Comparison of ENCODE assay signal across 8 cellular contexts in genomic region chr1:50978144-50978851, GRCh38. TPM values are rescaled to one million over a fixed set of nuclear protein-coding genes. Genes with fewer than 3 reads are reported as not detected.
A peak's percentile ranks its signal among the peaks of the same experiment; 100 is the strongest.
DNase-seq lines count a peak whose midpoint lies in the region; ATAC-seq and TF ChIP-seq lines count a peak whose summit lies in the region.

No MANE protein-coding gene starts in this region.

- POLR2A ChIA-PET in PC-9 (lab: Charles Lee; ENCODE audit: unreplicated experiment) = interaction anchor here (0.7 kb wide), 1 partner anchor 1088 kb away, joined by 3 read pairs; no protein-coding TSS in a partner anchor

- H3K27ac ChIP-seq in HUES48 (ENCODE audit: low read depth, low read length) = no peak overlapping the region
- H3K27ac ChIP-seq in PC-9 = no peak overlapping the region
- peak overlapping the region; percentile 88 for H3K27ac ChIP-seq in angular gyrus (ENCODE audit: low read depth, low read length)
- peak overlapping the region; percentile 98 to 100 for H3K27ac ChIP-seq in right atrium auricular region

- BruUV-seq in PC-9 (replicated peaks; lab: Mats Ljungman, UMichigan) = no TSS peak

- H4K20me1 ChIP-seq in PC-9 (ENCODE audit: insufficient read depth) = no peaks in the 10 kb centered on the region

- no peaks in the 10 kb centered on the region for H3K36me3 ChIP-seq in HUES48 (ENCODE audit: control insufficient read depth, insufficient read depth, low read length)
- H3K36me3 ChIP-seq in PC-9 (ENCODE audit: low read depth) = no peaks in the 10 kb centered on the region
- no peaks in the 10 kb centered on the region for H3K36me3 ChIP-seq in right atrium auricular region

- H3K4me3 ChIP-seq in HUES48 (ENCODE audit: low read depth, low read length) = peak overlapping the region; percentile 66
- H3K4me3 ChIP-seq in PC-9 = peak overlapping the region; percentile 63
- peak overlapping the region; percentile 80 to 84 for H3K4me3 ChIP-seq in right atrium auricular region

- DNase-seq in EH (ENCODE audit: low read depth) (peak; percentile 78), PC-9 (peak; percentile 56 to 59), right atrium auricular region (ENCODE audit: low spot score) (no peak), posterior vena cava (ENCODE audit: low spot score) (peak; percentile 87)

- H3K79me2 ChIP-seq in PC-9 (ENCODE audit: low read depth) = no peaks in the 10 kb centered on the region

- intact Hi-C loops in PC-9 (cut with micrococcal nuclease; ENCODE audit: unreplicated experiment) = no loop called here
- intact Hi-C loops in posterior vena cava (cut with DNase I) = no loop called here

- CTCF ChIA-PET in PC-9 (lab: Charles Lee) = interaction anchor here (0.6 kb wide), 1 partner anchor 1031 kb away, joined by 5 read pairs; no protein-coding TSS in a partner anchor

- H3K9me2 ChIP-seq in PC-9 (ENCODE audit: insufficient read depth) = no peaks in the 10 kb centered on the region

- H3F3A ChIP-seq in PC-9 (ENCODE audit: insufficient read depth, low read depth) = no peaks in the 10 kb centered on the region; the same call in 1 of the 2 replicates

- H3K9me3 ChIP-seq in HUES48 (ENCODE audit: control insufficient read depth, insufficient read depth, low read length) (no peaks in the 10 kb centered on the region), PC-9 (ENCODE audit: insufficient read depth, low read depth) (no peaks in the 10 kb centered on the region), right atrium auricular region (no peaks in the 10 kb centered on the region)

- H3K9ac ChIP-seq in HUES48 (ENCODE audit: low read depth, low read length) = no peak overlapping the region

- TF ChIP-seq CTCF in PC-9 (conservative IDR thresholded peaks at IDR 0.05) = no peak
- TF ChIP-seq CTCF in right atrium auricular region (IDR thresholded peaks at IDR 0.05) = no peak

- ATAC-seq in GM21447 (IDR thresholded peaks at IDR 0.05; ENCODE audit: unreplicated experiment) (peak; percentile 42), HG03469 (IDR thresholded peaks at IDR 0.05; ENCODE audit: unreplicated experiment) (no peak)

- H3K4me2 ChIP-seq in PC-9 = peak overlapping the region; percentile 88

- H3K27me3 ChIP-seq in HUES48 (ENCODE audit: control insufficient read depth, insufficient read depth, low read length) = peaks cover 98% of the 10 kb centered on the region
- H3K27me3 ChIP-seq in PC-9 (ENCODE audit: insufficient read depth, low read depth) = no peaks in the 10 kb centered on the region
- H3K27me3 ChIP-seq in right atrium auricular region = no peaks in the 10 kb centered on the region

- H3K4me1 ChIP-seq in HUES48 (ENCODE audit: control insufficient read depth, insufficient read depth, low read length) (peaks cover 21% of the 10 kb centered on the region), PC-9 (replicated peaks; ENCODE audit: insufficient read depth) (peaks cover 10% of the 10 kb centered on the region), right atrium auricular region (peaks cover 0 to 9% of the 10 kb centered on the region in 2 donors)

- H2AFZ ChIP-seq in PC-9 = peak overlapping the region; percentile 76

RNA-seq across cellular contexts. Expression of gene CDKN2C, which starts 8.3 kb away (rescaled TPM):
- 16.1 and 17.1 TPM in 2 replicates for total RNA-seq in PC-9 (2021)
- total RNA-seq in right atrium auricular region = 10 to 100 TPM; 11.3 to 15.9 TPM
- 10 to 100 TPM; 11.2 to 20.5 TPM for total RNA-seq in posterior vena cava

RNA-seq across cellular contexts. Expression of gene FAF1, which starts 18.2 kb away (rescaled TPM):
- total RNA-seq in PC-9 (2021) = 99.2 and 105 TPM in 2 replicates
- 10 to 100 TPM; 36.1 to 68.8 TPM for total RNA-seq in right atrium auricular region
- total RNA-seq in posterior vena cava = 10 to 100 TPM; 55.3 to 64.2 TPM

Comparison
In these comparisons a context has a peak if more than half of its experiments do, and no peak if none do; other contexts are left out.
1. H3K27ac ChIP-seq: peak in angular gyrus (single experiment) and right atrium auricular region (2 of 2); none in HUES48 (single experiment) and PC-9 (single experiment).
2. Peak in every context shown above with its lines, with median percentiles within 50 percentile points of each other: H3K4me3 ChIP-seq.